Comparison of ENCODE assay signal across 15 cellular contexts in genomic region chr3:16596352-16597032, GRCh38. TPM values are rescaled to one million over a fixed set of nuclear protein-coding genes. Genes with fewer than 3 reads are reported as not detected.
DNase-seq lines count a peak whose midpoint lies in the region; ATAC-seq and TF ChIP-seq lines count a peak whose summit lies in the region.
"Had no signal": no experiment of that assay in that cellular context is flagged by ENCODE, and none has a peak within 500 bp of the region (broad histone marks: within the 10 kb centered on the region; RNA-seq: fewer than 3 reads in every experiment).

No MANE protein-coding gene starts in this region.

- no peak for TF ChIP-seq POLR2A in transverse colon (IDR thresholded peaks at IDR 0.05)

- 66 to 69% methylated on average over 5 of the region's 5 CpGs for WGBS in transverse colon (ENCODE audit: low coverage in 1 of 2), 2 donors

- no peaks in the 10 kb centered on the region for H3K27me3 ChIP-seq in transverse colon

- H3K4me3 Mint-ChIP-seq in activated CD4-positive, alpha-beta memory T cell treated with anti-CD3 and anti-CD28 coated beads, Interleukin-2, amount 10 ng/mL, durations not matched to agents 7 days and 5 days: no peak overlapping the region

- no peaks in the 10 kb centered on the region for H3K9me3 ChIP-seq in transverse colon
- H3K9me3 ChIP-seq: thoracic aorta had no signal

- no peak overlapping the region for H3K4me3 ChIP-seq in transverse colon
- H3K4me3 ChIP-seq: thoracic aorta had no signal

- H3K4me1 Mint-ChIP-seq in activated CD4-positive, alpha-beta memory T cell treated with anti-CD3 and anti-CD28 coated beads, Interleukin-2, amount 10 ng/mL, durations not matched to agents 7 days and 5 days: peaks cover 30% of the 10 kb centered on the region

- no peak for TF ChIP-seq CTCF in GM13977 (IDR thresholded peaks at IDR 0.05; ENCODE audit: extremely low read depth, insufficient read depth, missing control alignments)
- no peak for TF ChIP-seq CTCF in transverse colon (IDR thresholded peaks at IDR 0.05)

- H3K27ac Mint-ChIP-seq in activated CD4-positive, alpha-beta memory T cell treated with anti-CD3 and anti-CD28 coated beads, Interleukin-2, amount 10 ng/mL, durations not matched to agents 7 days and 5 days: no peak overlapping the region

- H3K27me3 Mint-ChIP-seq in activated CD4-positive, alpha-beta memory T cell treated with anti-CD3 and anti-CD28 coated beads, Interleukin-2, amount 10 ng/mL, durations not matched to agents 7 days and 5 days: peaks cover 60% of the 10 kb centered on the region

- intact Hi-C loops in transverse colon (cut with DNase I; ENCODE audit: low total_unique reads): no loop called here

- H3K36me3 ChIP-seq in transverse colon: no peaks in the 10 kb centered on the region
- H3K36me3 ChIP-seq: thoracic aorta had no signal

- no peaks in the 10 kb centered on the region for H3K9me3 Mint-ChIP-seq in activated CD4-positive, alpha-beta memory T cell treated with anti-CD3 and anti-CD28 coated beads, Interleukin-2, amount 10 ng/mL, durations not matched to agents 7 days and 5 days

- H3K36me3 Mint-ChIP-seq in activated CD4-positive, alpha-beta memory T cell treated with anti-CD3 and anti-CD28 coated beads, Interleukin-2, amount 10 ng/mL, durations not matched to agents 7 days and 5 days (ENCODE audit: low read depth): no peaks in the 10 kb centered on the region

- peaks cover 0 to 4% (median 0%) of the 10 kb centered on the region in 4 donors for H3K4me1 ChIP-seq in transverse colon

- H3K27ac ChIP-seq in transverse colon: no peak overlapping the region
- H3K27ac ChIP-seq: thoracic aorta had no signal

- in situ Hi-C loops in GM13977 (cut with MboI; ENCODE audit: low pct_unique_long_range_greater_than_20kb, low sequenced_read_pairs, unreplicated experiment) (loop anchor here (10.0 kb wide), 1 partner anchor 818 kb away; no protein-coding TSS in a partner anchor), transverse colon (cut with MboI; ENCODE audit: low pct_ligation_motif_present in 1 of 4, low pct_unique_long_range_greater_than_20kb in 1 of 4, low sequenced_read_pairs in 3 of 4) (loop anchor here in 2 of 4 donors (25.0 kb wide), 1 partner anchor 816 kb away; no protein-coding TSS in a partner anchor)

- CTCF ChIA-PET in activated CD4-positive, alpha-beta memory T cell treated with anti-CD3 and anti-CD28 coated beads, Interleukin-2, amount 10 ng/mL, durations not matched to agents 7 days and 5 days (lab: Charles Lee): interaction anchor here (0.6 to 0.9 kb wide), 3 partner anchors 635 to 1245 kb away, joined by 3 read pairs; no protein-coding TSS in a partner anchor

- no peak for TF ChIP-seq EP300 in transverse colon (IDR thresholded peaks at IDR 0.05; ENCODE audit: low read depth)

- ATAC-seq in GM19035 (IDR thresholded peaks at IDR 0.05; ENCODE audit: unreplicated experiment): peak; percentile 71
- ATAC-seq in HG02885 (IDR thresholded peaks at IDR 0.05; ENCODE audit: poor library complexity, unreplicated experiment): peak; percentile 78

- POLR2A ChIA-PET in activated CD4-positive, alpha-beta memory T cell treated with anti-CD3 and anti-CD28 coated beads, Interleukin-2, amount 10 ng/mL, durations not matched to agents 7 days and 5 days (lab: Charles Lee): interaction anchor here (0.7 kb wide), 1 partner anchor 245 kb away, joined by 3 read pairs; no protein-coding TSS in a partner anchor

- DNase-seq in GM13977 (ENCODE audit: low spot score): peak; percentile 40
- peak; percentile 33 for DNase-seq in activated CD4-positive, alpha-beta memory T cell treated with anti-CD3 and anti-CD28 coated beads, Interleukin-2, amount 10 ng/mL, durations not matched to agents 7 days and 5 days
- no peak for DNase-seq in NOMO-1 treated with DMSO at 0.1 percent for 48 hours (lab: John Stamatoyannopoulos, UW; ENCODE audit: unreplicated experiment)
- no peak for DNase-seq in transverse colon
- DNase-seq in NCI-H2029 treated with DMSO at 0.1 percent for 48 hours (lab: John Stamatoyannopoulos, UW): no peak
- DNase-seq in foreskin melanocyte: no peak
- DNase-seq: activated gamma-delta T cell, C1 segment of cervical spinal cord, GOT3, Karpas-422, kidney glomerular epithelial cell, NCI-H1930 had no signal

RNA-seq across cellular contexts. Expression of gene DAZL, which starts 8.7 kb away (rescaled TPM):
- not detected for total RNA-seq in activated CD4-positive, alpha-beta memory T cell treated with anti-CD3 and anti-CD28 coated beads, Interleukin-2, amount 10 ng/mL, durations not matched to agents 7 days and 5 days
- not detected for total RNA-seq in transverse colon
- total RNA-seq: thoracic aorta had no signal

Comparison
In these comparisons a context has a peak if more than half of its experiments do, and no peak if none do; other contexts are left out.
1. DNase-seq: peak in GM13977 (single experiment) and activated CD4-positive, alpha-beta memory T cell treated with anti-CD3 and anti-CD28 coated beads, Interleukin-2, amount 10 ng/mL, durations not matched to agents 7 days and 5 days (single experiment); none in NOMO-1 treated with DMSO at 0.1 percent for 48 hours (single experiment), transverse colon (single experiment), NCI-H2029 treated with DMSO at 0.1 percent for 48 hours (single experiment) and foreskin melanocyte (single experiment).